14 cellular contexts compared by ENCODE assay signal in the genomic region with DNA sequence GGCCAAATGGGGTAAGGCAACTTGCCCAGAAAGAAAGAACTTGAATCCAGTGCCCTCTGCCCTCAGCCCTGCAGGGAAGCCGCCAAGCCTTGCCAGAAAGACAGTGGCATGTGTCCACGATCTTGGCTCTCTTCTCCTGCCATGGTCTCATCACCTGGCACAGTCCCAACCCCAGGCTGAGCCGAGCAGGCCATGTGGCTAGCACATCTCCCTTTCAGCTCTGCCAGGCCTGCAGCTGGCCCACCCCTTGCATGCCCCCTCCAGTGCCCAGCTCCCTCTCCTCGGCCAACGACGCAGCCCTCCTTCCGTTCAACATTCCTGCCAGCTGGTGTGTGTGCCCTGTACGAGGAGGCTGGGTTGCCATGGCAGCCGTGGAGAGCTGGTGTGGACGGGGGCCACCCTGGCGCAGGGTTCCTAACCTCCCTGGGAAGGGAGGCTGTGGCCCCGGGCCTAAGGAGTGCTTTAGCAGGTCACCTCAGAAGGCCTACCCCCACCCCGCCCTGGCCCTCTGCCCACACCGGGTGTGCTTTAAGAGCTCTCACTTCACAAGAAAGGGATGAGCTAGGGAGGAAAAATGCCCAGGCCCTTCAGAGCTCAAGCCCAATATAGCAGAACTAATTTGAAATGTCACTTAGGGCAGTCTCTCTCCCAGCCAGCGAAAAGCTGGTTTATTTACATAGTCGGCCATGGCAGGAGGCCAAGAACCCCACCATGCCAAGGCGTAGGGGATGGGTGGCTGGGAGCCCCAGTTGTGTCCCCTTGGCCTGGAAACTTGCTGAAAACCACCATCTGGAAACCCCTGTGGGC.
DNase-seq lines count a peak whose midpoint lies in the region; ATAC-seq and TF ChIP-seq lines count a peak whose summit lies in the region.
"Had no signal": no experiment of that assay in that cellular context is flagged by ENCODE, and none has a peak within 500 bp of the region (broad histone marks: within the 10 kb centered on the region; RNA-seq: fewer than 3 reads in every experiment).

No MANE protein-coding gene starts in this region.

- no peak overlapping the region for H3K27ac ChIP-seq in Peyer's patch
- H3K27ac ChIP-seq: SK-N-MC had no signal

- ATAC-seq in GM18909 (IDR thresholded peaks at IDR 0.05; ENCODE audit: poor library complexity, unreplicated experiment) (no peak), HG02840 (IDR thresholded peaks at IDR 0.05; ENCODE audit: low FRiP score, unreplicated experiment) (no peak), GM21529 (IDR thresholded peaks at IDR 0.05; ENCODE audit: unreplicated experiment) (no peak)

- H3K27me3 ChIP-seq in Peyer's patch, result no peaks in the 10 kb centered on the region

- H3K4me3 ChIP-seq in Peyer's patch, result no peak overlapping the region
- H3K4me3 ChIP-seq: SK-N-MC, smooth muscle cell had no signal

- H3K4me1 ChIP-seq in Peyer's patch, result no peaks in the 10 kb centered on the region

- DNase-seq in GM03348 (ENCODE audit: low spot score) (peak; percentile 22), NCI-H446 (lab: John Stamatoyannopoulos, UW) (peak; percentile 93 to 97), globus pallidus (ENCODE audit: low spot score) (peak; percentile 82), putamen (ENCODE audit: low spot score) (peak; percentile 75), Peyer's patch (no peak)
- DNase-seq: activated CD4-positive, CD25-positive, alpha-beta regulatory T cell; CD4-positive, alpha-beta T cell; H9; NCI-H226 had no signal

- H3K9me3 ChIP-seq in Peyer's patch, result no peaks in the 10 kb centered on the region

- no peaks in the 10 kb centered on the region for H3K36me3 ChIP-seq in Peyer's patch

- no peak for TF ChIP-seq POLR2A in Peyer's patch (IDR thresholded peaks at IDR 0.05)

- no peak for TF ChIP-seq CTCF in Peyer's patch (IDR thresholded peaks at IDR 0.05)

Comparison
In these comparisons a context has a peak if more than half of its experiments do, and no peak if none do; other contexts are left out.
1. DNase-seq: peak in GM03348 (single experiment), NCI-H446 (2 of 2), globus pallidus (single experiment) and putamen (single experiment); none in Peyer's patch (0 of 3).